Comparison of ENCODE assay signal across 10 cellular contexts in genomic region chr19:45771331-45771933, GRCh38. TPM values are rescaled to one million over a fixed set of nuclear protein-coding genes. Genes with fewer than 3 reads are reported as not detected.
DNase-seq lines count a peak whose midpoint lies in the region; ATAC-seq and TF ChIP-seq lines count a peak whose summit lies in the region.
"Had no signal": no experiment of that assay in that cellular context is flagged by ENCODE, and none has a peak within 500 bp of the region (broad histone marks: within the 10 kb centered on the region; RNA-seq: fewer than 3 reads in every experiment).

No MANE protein-coding gene starts in this region.

- H3K36me3 Mint-ChIP-seq in activated CD8-positive, alpha-beta T cell treated with anti-CD3 and anti-CD28 coated beads, Interleukin-2, amount 10 ng/mL, durations not matched to agents 7 days and 5 days (ENCODE audit: low read depth) = no peaks in the 10 kb centered on the region
- H3K36me3 Mint-ChIP-seq in activated CD8-positive, alpha-beta T cell treated with anti-CD3 and anti-CD28 coated beads for 36 hours (ENCODE audit: low read depth) = no peaks in the 10 kb centered on the region

- no peak for TF ChIP-seq POLR2A in tibial nerve (IDR thresholded peaks at IDR 0.05)

- H3K4me2 ChIP-seq in mesendoderm (ENCODE audit: low read length) = peak overlapping the region; percentile 79

- no peak overlapping the region for H2BK5ac ChIP-seq in mesendoderm (ENCODE audit: low read length)

- peaks cover 23% of the 10 kb centered on the region for H3K4me1 Mint-ChIP-seq in activated CD8-positive, alpha-beta T cell treated with anti-CD3 and anti-CD28 coated beads, Interleukin-2, amount 10 ng/mL, durations not matched to agents 7 days and 5 days (ENCODE audit: low read depth)
- H3K4me1 Mint-ChIP-seq in activated CD8-positive, alpha-beta T cell treated with anti-CD3 and anti-CD28 coated beads for 36 hours (ENCODE audit: low read depth) = peaks cover 12% of the 10 kb centered on the region

- H3K4me3 ChIP-seq in mesendoderm (ENCODE audit: low read length) (no peak overlapping the region), tibial nerve (peak overlapping the region in 2 of 4 donors; percentile 77 to 89)

- H3K27me3 Mint-ChIP-seq in activated CD8-positive, alpha-beta T cell treated with anti-CD3 and anti-CD28 coated beads, Interleukin-2, amount 10 ng/mL, durations not matched to agents 7 days and 5 days (ENCODE audit: low read depth) = peaks cover 27% of the 10 kb centered on the region
- peaks cover 14% of the 10 kb centered on the region for H3K27me3 Mint-ChIP-seq in activated CD8-positive, alpha-beta T cell treated with anti-CD3 and anti-CD28 coated beads for 36 hours

- DNase-seq in activated CD8-positive, alpha-beta T cell treated with anti-CD3 and anti-CD28 coated beads, Interleukin-2, amount 10 ng/mL, durations not matched to agents 7 days and 5 days = no peak
- no peak for DNase-seq in activated CD8-positive, alpha-beta T cell treated with anti-CD3 and anti-CD28 coated beads for 36 hours
- DNase-seq in caudate nucleus (lab: John Stamatoyannopoulos, UW) (no peak), mesendoderm (no peak), tibial nerve (ENCODE audit: low spot score in 2 of 2) (no peak), NCI-H526 (lab: John Stamatoyannopoulos, UW) (no peak), HEK293T (ENCODE audit: extremely low spot score) (no peak), NCI-H128 (lab: John Stamatoyannopoulos, UW; ENCODE audit: unreplicated experiment) (no peak)

- no peak overlapping the region for H3K4ac ChIP-seq in mesendoderm (ENCODE audit: low read depth, low read length)

- H3K18ac ChIP-seq in mesendoderm (ENCODE audit: low read length) = no peak overlapping the region

- peak overlapping the region; percentile 92 for H3K27ac ChIP-seq in caudate nucleus (ENCODE audit: low read depth, low read length)
- H3K27ac ChIP-seq in mesendoderm (ENCODE audit: low read depth, low read length) = no peak overlapping the region
- H3K27ac ChIP-seq in tibial nerve = peak overlapping the region; percentile 88 to 97 (median 94)
- H3K27ac ChIP-seq: HL-60 had no signal

- H3K9me3 Mint-ChIP-seq in activated CD8-positive, alpha-beta T cell treated with anti-CD3 and anti-CD28 coated beads, Interleukin-2, amount 10 ng/mL, durations not matched to agents 7 days and 5 days (ENCODE audit: insufficient read depth) = no peaks in the 10 kb centered on the region
- H3K9me3 Mint-ChIP-seq in activated CD8-positive, alpha-beta T cell treated with anti-CD3 and anti-CD28 coated beads for 36 hours = no peaks in the 10 kb centered on the region

- H4K5ac ChIP-seq in mesendoderm (ENCODE audit: low read length) = no peak overlapping the region

- H2AK5ac ChIP-seq in mesendoderm (ENCODE audit: low read length) = no peak overlapping the region

- H3K36me3 ChIP-seq in mesendoderm (ENCODE audit: control insufficient read depth, insufficient read depth, low read length) = no peaks in the 10 kb centered on the region
- H3K36me3 ChIP-seq in tibial nerve = peaks cover 0 to 32% (median 0%) of the 10 kb centered on the region in 3 donors

- H3K79me1 ChIP-seq in mesendoderm (ENCODE audit: low read length) = no peaks in the 10 kb centered on the region

- POLR2A ChIA-PET in activated CD8-positive, alpha-beta T cell treated with anti-CD3 and anti-CD28 coated beads, Interleukin-2, amount 10 ng/mL, durations not matched to agents 7 days and 5 days (lab: Charles Lee) = interaction anchor here (0.5 to 0.8 kb wide), 2 partner anchors 8 to 101 kb away, joined by 3 to 4 read pairs; no protein-coding TSS in a partner anchor
- POLR2A ChIA-PET in activated CD8-positive, alpha-beta T cell treated with anti-CD3 and anti-CD28 coated beads for 36 hours (lab: Charles Lee) = interaction anchor here (0.8 to 2.7 kb wide), 4 partner anchors 7 to 78 kb away, joined by 3 to 13 read pairs (median 5); partner anchors contain the start of genes DMWD and QPCTL
- POLR2A ChIA-PET in HEK293T (lab: Yijun Ruan, JAX) = interaction anchor here (0.7 to 2.2 kb wide), 2 partner anchors 10 to 79 kb away, joined by 3 to 9 read pairs; partner anchors contain the start of genes DMPK and QPCTL

- no peaks in the 10 kb centered on the region for H3K27me3 ChIP-seq in mesendoderm (ENCODE audit: insufficient read depth, low read length, poor library complexity)
- no peaks in the 10 kb centered on the region for H3K27me3 ChIP-seq in tibial nerve

- no peak for ATAC-seq in activated CD8-positive, alpha-beta T cell treated with anti-CD3 and anti-CD28 coated beads, Interleukin-2, amount 10 ng/mL, durations not matched to agents 7 days and 5 days
- ATAC-seq in activated CD8-positive, alpha-beta T cell treated with anti-CD3 and anti-CD28 coated beads for 36 hours = no peak

- H3K4me1 ChIP-seq in mesendoderm (ENCODE audit: control insufficient read depth, low read depth, low read length) = peaks cover 3% of the 10 kb centered on the region
- peaks cover 0 to 24% (median 14%) of the 10 kb centered on the region in 4 donors for H3K4me1 ChIP-seq in tibial nerve

- TF ChIP-seq EP300 in tibial nerve (IDR thresholded peaks at IDR 0.05) = no peak

- no peaks in the 10 kb centered on the region for H3K9me3 ChIP-seq in tibial nerve

- H4K8ac ChIP-seq in mesendoderm (ENCODE audit: low read depth, low read length) = no peak overlapping the region

- no peak overlapping the region for H2BK120ac ChIP-seq in mesendoderm (ENCODE audit: low read depth, low read length)

- peak overlapping the region; percentile 69 for H3K9ac ChIP-seq in mesendoderm (ENCODE audit: low read length)

- WGBS in mesendoderm (ENCODE audit: extremely low coverage, insufficient coverage, low lambda C conversion rate) = no CpG with 5 or more reads among the region's 46 CpGs
- WGBS in tibial nerve, 2 donors = 83 to 85% methylated on average over 38 to 44 of the region's 46 CpGs

- H3K27ac Mint-ChIP-seq in activated CD8-positive, alpha-beta T cell treated with anti-CD3 and anti-CD28 coated beads, Interleukin-2, amount 10 ng/mL, durations not matched to agents 7 days and 5 days = no peak overlapping the region
- H3K27ac Mint-ChIP-seq in activated CD8-positive, alpha-beta T cell treated with anti-CD3 and anti-CD28 coated beads for 36 hours = no peak overlapping the region

- H3K56ac ChIP-seq in mesendoderm (ENCODE audit: low read length) = peak overlapping the region; percentile 7

- intact Hi-C loops in activated CD8-positive, alpha-beta T cell treated with anti-CD3 and anti-CD28 coated beads for 36 hours (cut with micrococcal nuclease) = loop anchor here (2.0 kb wide), 1 partner anchor 27 kb away; no protein-coding TSS in a partner anchor

- TF ChIP-seq CTCF in activated CD8-positive, alpha-beta T cell treated with anti-CD3 and anti-CD28 coated beads for 36 hours (IDR thresholded peaks at IDR 0.05) = no peak
- TF ChIP-seq CTCF in tibial nerve (IDR thresholded peaks at IDR 0.05) = no peak

- H3K79me2 ChIP-seq in mesendoderm (ENCODE audit: control insufficient read depth, insufficient read depth, low read length) = no peaks in the 10 kb centered on the region

- no peak overlapping the region for H2BK15ac ChIP-seq in mesendoderm (replicated peaks; ENCODE audit: low read depth)

- CTCF ChIA-PET in activated CD8-positive, alpha-beta T cell treated with anti-CD3 and anti-CD28 coated beads, Interleukin-2, amount 10 ng/mL, durations not matched to agents 7 days and 5 days (lab: Charles Lee) = interaction anchor here (1.0 to 9.4 kb wide), 9 partner anchors 7 to 79 kb away, joined by 3 to 238 read pairs (median 27); partner anchors contain the start of genes DMWD, QPCTL and SNRPD2
- CTCF ChIA-PET in activated CD8-positive, alpha-beta T cell treated with anti-CD3 and anti-CD28 coated beads for 36 hours (lab: Charles Lee) = interaction anchor here (1.3 to 9.3 kb wide), 8 partner anchors 8 to 129 kb away, joined by 3 to 124 read pairs (median 13); partner anchors contain the start of genes QPCTL, RSPH6A and SNRPD2
- CTCF ChIA-PET in HEK293T (lab: Yijun Ruan, JAX) = interaction anchor here (2.4 kb wide), 1 partner anchor 28 kb away, joined by 21 read pairs; no protein-coding TSS in a partner anchor

- H3K4me3 Mint-ChIP-seq in activated CD8-positive, alpha-beta T cell treated with anti-CD3 and anti-CD28 coated beads, Interleukin-2, amount 10 ng/mL, durations not matched to agents 7 days and 5 days = peak overlapping the region; percentile 81
- no peak overlapping the region for H3K4me3 Mint-ChIP-seq in activated CD8-positive, alpha-beta T cell treated with anti-CD3 and anti-CD28 coated beads for 36 hours

- no peak overlapping the region for H3K23ac ChIP-seq in mesendoderm (ENCODE audit: low read length)

RNA-seq across cellular contexts. Expression of gene SIX5, which starts 2.4 kb away (rescaled TPM):
- under 1 TPM; 0.53 to 0.89 TPM for total RNA-seq in activated CD8-positive, alpha-beta T cell treated with anti-CD3 and anti-CD28 coated beads, Interleukin-2, amount 10 ng/mL, durations not matched to agents 7 days and 5 days
- total RNA-seq in activated CD8-positive, alpha-beta T cell treated with anti-CD3 and anti-CD28 coated beads for 36 hours = 1 to 10 TPM in 1 of 2 experiments, under 1 TPM in 1; 0.97 to 1.5 TPM
- 19.5 TPM for polyA plus RNA-seq in mesendoderm (2013, experiment 1 of 2)
- 18.9 TPM for polyA plus RNA-seq in mesendoderm (2013, experiment 2 of 2)
- total RNA-seq in tibial nerve = 10 to 100 TPM; 21.0 to 31.0 (median 22.9) TPM

RNA-seq across cellular contexts. Expression of gene DMPK, which starts 10.9 kb away (rescaled TPM):
- total RNA-seq in activated CD8-positive, alpha-beta T cell treated with anti-CD3 and anti-CD28 coated beads, Interleukin-2, amount 10 ng/mL, durations not matched to agents 7 days and 5 days = 10 to 100 TPM in 1 of 2 experiments, 1 to 10 TPM in 1; 9.9 to 14.4 TPM
- total RNA-seq in activated CD8-positive, alpha-beta T cell treated with anti-CD3 and anti-CD28 coated beads for 36 hours = 1 to 10 TPM; 5.8 to 8.0 TPM
- 10.5 TPM for polyA plus RNA-seq in mesendoderm (2013, experiment 1 of 2)
- 9.3 TPM for polyA plus RNA-seq in mesendoderm (2013, experiment 2 of 2)
- total RNA-seq in tibial nerve = 10 to 100 TPM; 59.0 to 87.9 (median 77.4) TPM

RNA-seq across cellular contexts. Expression of gene DMWD, which starts 21.2 kb away (rescaled TPM):
- 10 to 100 TPM; 20.6 TPM for total RNA-seq in activated CD8-positive, alpha-beta T cell treated with anti-CD3 and anti-CD28 coated beads, Interleukin-2, amount 10 ng/mL, durations not matched to agents 7 days and 5 days
- 10 to 100 TPM; 23.5 to 26.0 TPM for total RNA-seq in activated CD8-positive, alpha-beta T cell treated with anti-CD3 and anti-CD28 coated beads for 36 hours
- 20.6 TPM for polyA plus RNA-seq in mesendoderm (2013, experiment 1 of 2)
- 20.9 TPM for polyA plus RNA-seq in mesendoderm (2013, experiment 2 of 2)
- 10 to 100 TPM; 28.4 to 75.0 (median 53.8) TPM for total RNA-seq in tibial nerve

RNA-seq across cellular contexts. Expression of gene MEIOSIN, which starts 38.2 kb away (rescaled TPM):
- not detected for total RNA-seq in activated CD8-positive, alpha-beta T cell treated with anti-CD3 and anti-CD28 coated beads, Interleukin-2, amount 10 ng/mL, durations not matched to agents 7 days and 5 days
- total RNA-seq in activated CD8-positive, alpha-beta T cell treated with anti-CD3 and anti-CD28 coated beads for 36 hours = not detected
- 0.38 TPM for polyA plus RNA-seq in mesendoderm (2013, experiment 1 of 2)
- polyA plus RNA-seq in mesendoderm (2013, experiment 2 of 2) = 0.28 TPM
- total RNA-seq in tibial nerve = not detected
- total RNA-seq: PC-9 had no signal

RNA-seq across cellular contexts. Expression of gene FBXO46, which starts 40.7 kb away (rescaled TPM):
- total RNA-seq in activated CD8-positive, alpha-beta T cell treated with anti-CD3 and anti-CD28 coated beads, Interleukin-2, amount 10 ng/mL, durations not matched to agents 7 days and 5 days = 10 to 100 TPM; 32.6 to 33.9 TPM
- total RNA-seq in activated CD8-positive, alpha-beta T cell treated with anti-CD3 and anti-CD28 coated beads for 36 hours = 10 to 100 TPM; 28.6 to 34.7 TPM
- polyA plus RNA-seq in mesendoderm (2013, experiment 1 of 2) = 17.4 TPM
- 17.5 TPM for polyA plus RNA-seq in mesendoderm (2013, experiment 2 of 2)
- 10 to 100 TPM in 3 of 4 donors, 1 to 10 TPM in 1; 9.8 to 15.9 (median 13.7) TPM for total RNA-seq in tibial nerve

Comparison
In these comparisons a context has a peak if more than half of its experiments do, and no peak if none do; other contexts are left out.
1. RNA of gene SIX5, which starts 2.4 kb away (total RNA-seq): 21.0 to 31.0 TPM in tibial nerve; 0.97 to 1.5 TPM in activated CD8-positive, alpha-beta T cell treated with anti-CD3 and anti-CD28 coated beads for 36 hours and 0.53 to 0.89 TPM in activated CD8-positive, alpha-beta T cell treated with anti-CD3 and anti-CD28 coated beads, Interleukin-2, amount 10 ng/mL, durations not matched to agents 7 days and 5 days; every median in the first group is over 4 times any median in the second.